In the genomic region with DNA sequence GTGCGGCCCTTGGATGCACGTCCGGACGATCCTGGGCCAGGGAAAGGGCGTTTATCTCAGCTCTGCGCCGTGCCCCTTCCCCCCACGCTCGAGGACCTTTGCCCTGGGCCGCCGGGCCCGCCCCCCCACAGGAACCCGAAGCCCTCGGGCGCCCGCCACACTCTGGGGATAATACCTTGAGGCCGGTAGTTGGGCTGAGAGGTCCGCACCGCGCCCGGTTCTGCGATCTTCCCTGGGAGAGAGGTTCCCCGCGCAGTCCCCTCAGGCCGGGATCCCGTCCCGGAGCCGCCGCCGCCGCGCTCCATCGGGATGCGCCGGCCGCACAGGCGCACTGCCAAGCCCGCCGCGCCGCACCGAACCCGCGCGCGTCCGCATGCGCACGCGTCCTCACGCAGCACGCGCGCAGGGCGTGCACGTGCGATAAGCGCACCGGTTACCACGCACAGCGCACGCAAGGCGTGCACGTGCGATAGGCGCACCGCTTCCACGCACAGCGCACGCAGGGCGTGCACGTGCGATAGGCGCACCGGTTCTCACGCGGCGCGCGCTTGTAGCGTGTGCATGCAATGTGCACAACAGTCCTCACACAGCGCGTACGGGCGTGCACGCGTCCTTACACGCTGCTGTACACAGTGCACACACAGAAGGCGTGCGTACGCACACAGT, we compare ENCODE assay signal across 8 cellular contexts. TPM values are rescaled to one million over a fixed set of nuclear protein-coding genes. Genes with fewer than 3 reads are reported as not detected.
DNase-seq lines count a peak whose midpoint lies in the region; TF ChIP-seq lines count a peak whose summit lies in the region.

A gene (minus strand): TSS at position 333 of the 666 bp plus-strand sequence. CDS start 28 bp downstream, at position 305.

- H3K4me3 ChIP-seq in AG10803 (ENCODE audit: low read length): peak within 1 kb of the TSS; percentile 36
- no peak within 1 kb of the TSS for H3K4me3 ChIP-seq in SJCRH30

- H3K27me3 ChIP-seq in SJCRH30: no peaks in the 10 kb centered on the region

- H3K36me3 ChIP-seq in SJCRH30: no peaks in the 10 kb centered on the region

- TF ChIP-seq POLR2A in erythroblast (IDR thresholded peaks at IDR 0.05; ENCODE audit: low read length): no peak

- H3K9me3 ChIP-seq in SJCRH30 (replicated peaks): no peaks in the 10 kb centered on the region

- no peak within 1 kb of the TSS for H3K27ac ChIP-seq in SJCRH30

- peak within 1 kb of the TSS; percentile 75 for H3K4me3 Mint-ChIP-seq in neural crest cell

- H3K9me3 Mint-ChIP-seq in neural crest cell: no peaks in the 10 kb centered on the region

- H3K27ac Mint-ChIP-seq in neural crest cell (ENCODE audit: unreplicated experiment): no peak within 1 kb of the TSS

- in situ Hi-C loops in ACHN (cut with HindIII; ENCODE audit: low pct_ligation_motif_present, low pct_unique_long_range_greater_than_20kb, low sequenced_read_pairs): no loop called here

- no peaks in the 10 kb centered on the region for H3K36me3 Mint-ChIP-seq in neural crest cell (ENCODE audit: low read depth)

- peaks cover 30% of the 10 kb centered on the region for H3K27me3 Mint-ChIP-seq in neural crest cell (ENCODE audit: low read depth)

- TF ChIP-seq CTCF in AG10803 (conservative IDR thresholded peaks at IDR 0.05; ENCODE audit: low read length): no peak
- TF ChIP-seq CTCF in neural crest cell (conservative IDR thresholded peaks at IDR 0.05): no peak

- no peaks in the 10 kb centered on the region for H3K4me1 ChIP-seq in SJCRH30

- DNase-seq in AG10803 (ENCODE audit: low read depth) (no peak), NCI-H2227 treated with DMSO at 0.1 percent for 48 hours (lab: John Stamatoyannopoulos, UW) (peak; percentile 32), erythroblast (lab: John Stamatoyannopoulos, UW) (peak; percentile 2 to 19), neural crest cell (ENCODE audit: low read depth, low spot score) (peak; percentile 12), NCI-H187 (lab: John Stamatoyannopoulos, UW) (no peak), SJCRH30 (no peak), ACHN (no peak), NCI-H2081 treated with DMSO at 0.1 percent for 48 hours (lab: John Stamatoyannopoulos, UW) (no peak)

- H3K4me1 Mint-ChIP-seq in neural crest cell: peaks cover 4% of the 10 kb centered on the region

RNA-seq across cellular contexts. Expression of the gene that starts here (rescaled TPM):
- total RNA-seq in neural crest cell: 6.5 TPM in 2 replicates
- 0.05 and 0.08 TPM in 2 replicates for total RNA-seq in SJCRH30 (2014; rRNA removed; shearing (Covaris generic))

Comparison
In these comparisons a context has a peak if more than half of its experiments do, and no peak if none do; other contexts are left out.
1. DNase-seq: peak in NCI-H2227 treated with DMSO at 0.1 percent for 48 hours (single experiment), erythroblast (2 of 2) and neural crest cell (single experiment); none in AG10803 (single experiment), NCI-H187 (0 of 2), SJCRH30 (0 of 2), ACHN (single experiment) and NCI-H2081 treated with DMSO at 0.1 percent for 48 hours (single experiment).